In genomic region chr7:142301923-142302550, GRCh38 we compare ENCODE assay signal across 9 cellular contexts. TPM values are rescaled to one million over a fixed set of nuclear protein-coding genes. Genes with fewer than 3 reads are reported as not detected.
DNase-seq lines count a peak whose midpoint lies in the region; ATAC-seq, FAIRE-seq and TF ChIP-seq lines count a peak whose summit lies in the region.
"Had no signal": no experiment of that assay in that cellular context is flagged by ENCODE, and none has a peak within 500 bp of the region (broad histone marks: within the 10 kb centered on the region; RNA-seq: fewer than 3 reads in every experiment).

No MANE protein-coding gene starts in this region.

- no peaks in the 10 kb centered on the region for H4K20me1 ChIP-seq in Loucy (ENCODE audit: insufficient read depth, low read length, poor library complexity, severe bottlenecking)

- H3K36me3 ChIP-seq in Loucy (ENCODE audit: insufficient read depth, low read length) (no peaks in the 10 kb centered on the region), colonic mucosa (no peaks in the 10 kb centered on the region), aorta (ENCODE audit: control insufficient read depth in 1 of 2, insufficient read depth in 2 of 2, low read length in 1 of 2) (no peaks in the 10 kb centered on the region)

- no peaks in the 10 kb centered on the region for H3K27me3 ChIP-seq in Loucy (ENCODE audit: insufficient read depth, low read length, poor library complexity, severe bottlenecking)
- no peaks in the 10 kb centered on the region for H3K27me3 ChIP-seq in colonic mucosa
- no peaks in the 10 kb centered on the region for H3K27me3 ChIP-seq in aorta (ENCODE audit: control insufficient read depth in 1 of 2, insufficient read depth in 2 of 2, low read length in 1 of 2)

- peak; percentile 90 for FAIRE-seq in GM12892 (lab: Jason Lieb, UNC)

- TF ChIP-seq POLR2A in GM12892 (IDR thresholded peaks at IDR 0.05; ENCODE audit: low read depth, low read length) = no peak

- H3K4me2 ChIP-seq in Loucy (ENCODE audit: low read depth, low read length, poor library complexity, severe bottlenecking) = peak overlapping the region; percentile 73

- no peaks in the 10 kb centered on the region for H3K79me2 ChIP-seq in Loucy (ENCODE audit: insufficient read depth, low read length)

- 59 to 64% methylated on average over 3 of the region's 3 CpGs for WGBS in aorta, 2 donors

- H3K9me3 ChIP-seq in Loucy (ENCODE audit: insufficient read depth, low read depth, low read length) (no peaks in the 10 kb centered on the region), colonic mucosa (no peaks in the 10 kb centered on the region), aorta (ENCODE audit: control insufficient read depth, low read length) (no peaks in the 10 kb centered on the region)

- peaks cover 29% of the 10 kb centered on the region for H3K4me1 ChIP-seq in Loucy (ENCODE audit: insufficient read depth, low read length, poor library complexity, severe bottlenecking)
- no peaks in the 10 kb centered on the region for H3K4me1 ChIP-seq in colonic mucosa
- no peaks in the 10 kb centered on the region for H3K4me1 ChIP-seq in aorta (ENCODE audit: control insufficient read depth in 1 of 2, insufficient read depth in 2 of 2, low read length in 2 of 2)

- ATAC-seq in aorta (ENCODE audit: low FRiP score) (no peak), HG02588 (IDR thresholded peaks at IDR 0.05; ENCODE audit: unreplicated experiment) (no peak)

- peak; percentile 91 for TF ChIP-seq CTCF in Loucy (conservative IDR thresholded peaks at IDR 0.05; ENCODE audit: low read length)
- peak; percentile 31 for TF ChIP-seq CTCF in colonic mucosa (IDR thresholded peaks at IDR 0.05)

- peak overlapping the region; percentile 39 for H2AFZ ChIP-seq in Loucy (ENCODE audit: low read length)

- DNase-seq in A172 (ENCODE audit: low spot score) (peak; percentile 22), GM12892 (ENCODE audit: insufficient read length) (no peak), colonic mucosa (no peak), aorta (no peak), KG1 (lab: John Stamatoyannopoulos, UW) (no peak), NCI-H2029 (lab: John Stamatoyannopoulos, UW) (no peak)

- H3F3A ChIP-seq in Loucy (ENCODE audit: low read depth) = peaks cover 4% of the 10 kb centered on the region; the same call in 1 of the 2 replicates

- H3K27ac ChIP-seq in colonic mucosa (no peak overlapping the region), aorta (ENCODE audit: low read depth in 1 of 2, low read length in 2 of 2) (no peak overlapping the region)

- H3K4me3 ChIP-seq in Loucy (ENCODE audit: low read length, poor library complexity, severe bottlenecking) (peak overlapping the region; percentile 40), colonic mucosa (no peak overlapping the region), aorta (ENCODE audit: low read length in 2 of 2) (no peak overlapping the region)

- H3K9me2 ChIP-seq in Loucy (replicated peaks; ENCODE audit: low read depth, low read length) = no peaks in the 10 kb centered on the region

- intact Hi-C loops in colonic mucosa (cut with DNase I) (loop anchor here (5.0 kb wide), 1 partner anchor 325 kb away; no protein-coding TSS in a partner anchor), aorta (cut with DNase I) (loop anchor here in 1 of 2 donors (5.0 kb wide), 1 partner anchor 325 kb away; no protein-coding TSS in a partner anchor)

- H3K9ac ChIP-seq in Loucy (ENCODE audit: low read depth, low read length, poor library complexity, severe bottlenecking) (peak overlapping the region; percentile 52), colonic mucosa (ENCODE audit: low read depth in 2 of 2, low read length in 2 of 2) (no peak overlapping the region)

RNA-seq across cellular contexts. Expression of gene PRSS58, which starts 44.2 kb away (rescaled TPM):
- total RNA-seq in A172 (2014; rRNA removed; shearing (Covaris generic)) = 0.22 TPM in 1 of 2 replicates, not detected in the other
- not detected for polyA plus RNA-seq in GM12892 (2012; ENCODE audit: missing spikeins)
- total RNA-seq in colonic mucosa (not detected), aorta (not detected)
- not detected for polyA plus RNA-seq in aorta
- total RNA-seq: mononuclear cell had no signal
